In the genomic region with DNA sequence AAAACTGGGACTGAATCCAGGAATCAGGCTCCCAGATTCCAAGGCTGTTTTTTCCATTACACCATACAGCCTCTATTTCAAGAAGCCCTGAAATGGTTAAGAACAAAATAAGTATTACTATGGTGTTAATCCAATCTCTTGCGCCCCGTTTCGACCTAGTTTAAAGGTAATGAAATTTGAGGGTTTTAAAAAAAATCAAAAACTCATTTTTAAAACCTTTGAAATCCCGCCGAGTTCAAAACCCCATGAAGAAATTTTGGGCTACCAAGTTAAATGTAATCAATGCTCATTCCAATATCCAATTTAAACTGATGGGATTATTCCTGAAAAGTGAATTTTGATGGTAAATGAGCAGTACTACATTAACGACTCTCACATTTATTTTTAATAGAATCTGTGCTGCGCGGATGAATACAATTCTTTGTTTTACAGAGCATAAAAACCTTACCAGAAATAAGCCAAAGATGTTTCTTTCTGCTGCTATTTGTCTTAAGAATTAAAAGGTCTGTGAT, we compare ENCODE assay signal across 1 cellular context.
TF ChIP-seq lines count a peak whose summit lies in the region.

No MANE protein-coding gene starts in this region.

TF ChIP-seq in GM23338, 12 proteins besides CTCF, POLR2A, EP300 and RAD21 (continued from another document):
- TF ChIP-seq, protein P1, sequence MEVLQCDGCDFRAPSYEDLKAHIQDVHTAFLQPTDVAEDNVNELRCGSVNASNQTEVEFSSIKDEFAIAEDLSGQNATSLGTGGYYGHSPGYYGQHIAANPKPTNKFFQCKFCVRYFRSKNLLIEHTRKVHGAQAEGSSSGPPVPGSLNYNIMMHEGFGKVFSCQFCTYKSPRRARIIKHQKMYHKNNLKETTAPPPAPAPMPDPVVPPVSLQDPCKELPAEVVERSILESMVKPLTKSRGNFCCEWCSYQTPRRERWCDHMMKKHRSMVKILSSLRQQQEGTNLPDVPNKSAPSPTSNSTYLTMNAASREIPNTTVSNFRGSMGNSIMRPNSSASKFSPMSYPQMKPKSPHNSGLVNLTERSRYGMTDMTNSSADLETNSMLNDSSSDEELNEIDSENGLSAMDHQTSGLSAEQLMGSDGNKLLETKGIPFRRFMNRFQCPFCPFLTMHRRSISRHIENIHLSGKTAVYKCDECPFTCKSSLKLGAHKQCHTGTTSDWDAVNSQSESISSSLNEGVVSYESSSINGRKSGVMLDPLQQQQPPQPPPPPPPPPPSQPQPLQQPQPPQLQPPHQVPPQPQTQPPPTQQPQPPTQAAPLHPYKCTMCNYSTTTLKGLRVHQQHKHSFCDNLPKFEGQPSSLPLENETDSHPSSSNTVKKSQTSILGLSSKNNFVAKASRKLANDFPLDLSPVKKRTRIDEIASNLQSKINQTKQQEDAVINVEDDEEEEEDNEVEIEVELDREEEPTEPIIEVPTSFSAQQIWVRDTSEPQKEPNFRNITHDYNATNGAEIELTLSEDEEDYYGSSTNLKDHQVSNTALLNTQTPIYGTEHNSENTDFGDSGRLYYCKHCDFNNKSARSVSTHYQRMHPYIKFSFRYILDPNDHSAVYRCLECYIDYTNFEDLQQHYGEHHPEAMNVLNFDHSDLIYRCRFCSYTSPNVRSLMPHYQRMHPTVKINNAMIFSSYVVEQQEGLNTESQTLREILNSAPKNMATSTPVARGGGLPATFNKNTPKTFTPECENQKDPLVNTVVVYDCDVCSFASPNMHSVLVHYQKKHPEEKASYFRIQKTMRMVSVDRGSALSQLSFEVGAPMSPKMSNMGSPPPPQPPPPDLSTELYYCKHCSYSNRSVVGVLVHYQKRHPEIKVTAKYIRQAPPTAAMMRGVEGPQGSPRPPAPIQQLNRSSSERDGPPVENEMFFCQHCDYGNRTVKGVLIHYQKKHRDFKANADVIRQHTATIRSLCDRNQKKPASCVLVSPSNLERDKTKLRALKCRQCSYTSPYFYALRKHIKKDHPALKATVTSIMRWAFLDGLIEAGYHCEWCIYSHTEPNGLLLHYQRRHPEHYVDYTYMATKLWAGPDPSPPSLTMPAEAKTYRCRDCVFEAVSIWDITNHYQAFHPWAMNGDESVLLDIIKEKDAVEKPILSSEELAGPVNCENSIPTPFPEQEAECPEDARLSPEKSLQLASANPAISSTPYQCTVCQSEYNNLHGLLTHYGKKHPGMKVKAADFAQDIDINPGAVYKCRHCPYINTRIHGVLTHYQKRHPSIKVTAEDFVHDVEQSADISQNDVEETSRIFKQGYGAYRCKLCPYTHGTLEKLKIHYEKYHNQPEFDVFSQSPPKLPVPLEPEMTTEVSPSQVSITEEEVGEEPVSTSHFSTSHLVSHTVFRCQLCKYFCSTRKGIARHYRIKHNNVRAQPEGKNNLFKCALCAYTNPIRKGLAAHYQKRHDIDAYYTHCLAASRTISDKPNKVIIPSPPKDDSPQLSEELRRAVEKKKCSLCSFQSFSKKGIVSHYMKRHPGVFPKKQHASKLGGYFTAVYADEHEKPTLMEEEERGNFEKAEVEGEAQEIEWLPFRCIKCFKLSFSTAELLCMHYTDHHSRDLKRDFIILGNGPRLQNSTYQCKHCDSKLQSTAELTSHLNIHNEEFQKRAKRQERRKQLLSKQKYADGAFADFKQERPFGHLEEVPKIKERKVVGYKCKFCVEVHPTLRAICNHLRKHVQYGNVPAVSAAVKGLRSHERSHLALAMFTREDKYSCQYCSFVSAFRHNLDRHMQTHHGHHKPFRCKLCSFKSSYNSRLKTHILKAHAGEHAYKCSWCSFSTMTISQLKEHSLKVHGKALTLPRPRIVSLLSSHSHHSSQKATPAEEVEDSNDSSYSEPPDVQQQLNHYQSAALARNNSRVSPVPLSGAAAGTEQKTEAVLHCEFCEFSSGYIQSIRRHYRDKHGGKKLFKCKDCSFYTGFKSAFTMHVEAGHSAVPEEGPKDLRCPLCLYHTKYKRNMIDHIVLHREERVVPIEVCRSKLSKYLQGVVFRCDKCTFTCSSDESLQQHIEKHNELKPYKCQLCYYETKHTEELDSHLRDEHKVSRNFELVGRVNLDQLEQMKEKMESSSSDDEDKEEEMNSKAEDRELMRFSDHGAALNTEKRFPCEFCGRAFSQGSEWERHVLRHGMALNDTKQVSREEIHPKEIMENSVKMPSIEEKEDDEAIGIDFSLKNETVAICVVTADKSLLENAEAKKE (CRISPR knock-in tag; IDR thresholded peaks at IDR 0.05): no peak
- TF ChIP-seq JUNB (IDR thresholded peaks at IDR 0.05; ENCODE audit: unreplicated experiment) (no peak), ZNF114 (CRISPR knock-in tag; IDR thresholded peaks at IDR 0.05) (no peak), EZH2phosphoT487 (IDR thresholded peaks at IDR 0.05; ENCODE audit: unreplicated experiment) (no peak)
